Comparison of ENCODE assay signal across 12 cellular contexts in the genomic region with DNA sequence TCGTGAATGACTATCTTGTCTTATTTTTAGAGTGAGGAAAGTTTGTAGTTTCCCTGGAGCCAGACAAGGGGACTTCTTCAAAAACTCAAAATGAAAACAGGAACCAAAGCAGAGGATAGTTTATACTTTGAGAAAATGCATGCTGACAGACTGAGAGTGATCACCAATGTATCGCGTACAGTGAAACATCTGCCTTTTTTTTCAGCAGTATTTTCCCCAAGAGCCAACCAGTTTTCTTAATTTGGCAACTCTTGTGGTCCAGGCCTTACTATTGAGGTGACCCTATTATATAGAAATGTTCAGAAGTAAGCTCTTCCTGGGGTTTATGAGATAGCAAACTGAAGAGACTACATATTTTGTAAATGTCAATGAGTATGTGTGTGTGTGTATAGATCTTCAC.
DNase-seq lines count a peak whose midpoint lies in the region; ATAC-seq lines count a peak whose summit lies in the region.
"Had no signal": no experiment of that assay in that cellular context is flagged by ENCODE, and none has a peak within 500 bp of the region (broad histone marks: within the 10 kb centered on the region; RNA-seq: fewer than 3 reads in every experiment).

No MANE protein-coding gene starts in this region.

- H3K27ac Mint-ChIP-seq in dendritic cell treated with granulocyte-macrophage colony-stimulating factor and Interleukin-4, amounts not matched to agents 40 ng/mL and 50 ng/mL, for 4 days: peak overlapping the region; percentile 63
- H3K27ac Mint-ChIP-seq in effector memory CD8-positive, alpha-beta T cell: no peak overlapping the region
- H3K27ac Mint-ChIP-seq: activated T-cell treated with anti-CD3 and anti-CD28 coated beads, Interleukin-2, amount 50 U/mL, for 24 hours had no signal

- no peaks in the 10 kb centered on the region for H3K9me3 Mint-ChIP-seq in dendritic cell treated with granulocyte-macrophage colony-stimulating factor and Interleukin-4, amounts not matched to agents 40 ng/mL and 50 ng/mL, for 4 days
- H3K9me3 Mint-ChIP-seq in effector memory CD8-positive, alpha-beta T cell: no peaks in the 10 kb centered on the region
- H3K9me3 Mint-ChIP-seq: activated T-cell treated with anti-CD3 and anti-CD28 coated beads, Interleukin-2, amount 50 U/mL, for 24 hours had no signal

- peak; percentile 77 for ATAC-seq in GM18858 (IDR thresholded peaks at IDR 0.05; ENCODE audit: unreplicated experiment)
- ATAC-seq in GM21529 (IDR thresholded peaks at IDR 0.05; ENCODE audit: unreplicated experiment): peak; percentile 85
- ATAC-seq in HG03139 (IDR thresholded peaks at IDR 0.05; ENCODE audit: unreplicated experiment): peak; percentile 62
- no peak for ATAC-seq in effector memory CD8-positive, alpha-beta T cell (replicated peaks)
- ATAC-seq: gastrocnemius medialis had no signal

- peaks cover 12% of the 10 kb centered on the region for H3K4me1 Mint-ChIP-seq in dendritic cell treated with granulocyte-macrophage colony-stimulating factor and Interleukin-4, amounts not matched to agents 40 ng/mL and 50 ng/mL, for 4 days (ENCODE audit: low read depth)
- H3K4me1 Mint-ChIP-seq in effector memory CD8-positive, alpha-beta T cell (ENCODE audit: low read depth in 2 of 2): peaks cover 0 to 5% of the 10 kb centered on the region in 2 donors

- H3K27me3 Mint-ChIP-seq in dendritic cell treated with granulocyte-macrophage colony-stimulating factor and Interleukin-4, amounts not matched to agents 40 ng/mL and 50 ng/mL, for 4 days: no peaks in the 10 kb centered on the region
- no peaks in the 10 kb centered on the region for H3K27me3 Mint-ChIP-seq in effector memory CD8-positive, alpha-beta T cell
- H3K27me3 Mint-ChIP-seq: activated T-cell treated with anti-CD3 and anti-CD28 coated beads, Interleukin-2, amount 50 U/mL, for 24 hours had no signal

- H3K36me3 Mint-ChIP-seq in dendritic cell treated with granulocyte-macrophage colony-stimulating factor and Interleukin-4, amounts not matched to agents 40 ng/mL and 50 ng/mL, for 4 days (ENCODE audit: low read depth): no peaks in the 10 kb centered on the region
- peaks cover 4% of the 10 kb centered on the region for H3K36me3 Mint-ChIP-seq in effector memory CD8-positive, alpha-beta T cell (ENCODE audit: insufficient read depth)

- H3K4me3 Mint-ChIP-seq in dendritic cell treated with granulocyte-macrophage colony-stimulating factor and Interleukin-4, amounts not matched to agents 40 ng/mL and 50 ng/mL, for 4 days: no peak overlapping the region
- H3K4me3 Mint-ChIP-seq in effector memory CD8-positive, alpha-beta T cell: no peak overlapping the region
- H3K4me3 Mint-ChIP-seq: activated T-cell treated with anti-CD3 and anti-CD28 coated beads, Interleukin-2, amount 50 U/mL, for 24 hours had no signal

- intact Hi-C loops in dendritic cell treated with granulocyte-macrophage colony-stimulating factor and Interleukin-4, amounts not matched to agents 40 ng/mL and 50 ng/mL, for 4 days (cut with micrococcal nuclease): loop anchor here (10.0 kb wide), 1 partner anchor 342 kb away; no protein-coding TSS in a partner anchor

- no peak for DNase-seq in effector memory CD8-positive, alpha-beta T cell
- DNase-seq in UCSD-AML1 (lab: John Stamatoyannopoulos, UW; ENCODE audit: unreplicated experiment) (no peak), NCI-H1105 (lab: John Stamatoyannopoulos, UW) (no peak), T-helper 2 cell (no peak)
- DNase-seq: activated T-cell treated with anti-CD3 and anti-CD28 coated beads, Interleukin-2, amount 50 U/mL, for 24 hours; gastrocnemius medialis; NCI-H1417 treated with DMSO at 0.1 percent for 48 hours; right lobe of liver had no signal
